14 cellular contexts compared by ENCODE assay signal in genomic region chr6:155523821-155524238, GRCh38.
DNase-seq lines count a peak whose midpoint lies in the region; FAIRE-seq and TF ChIP-seq lines count a peak whose summit lies in the region.
"Had no signal": no experiment of that assay in that cellular context is flagged by ENCODE, and none has a peak within 500 bp of the region (broad histone marks: within the 10 kb centered on the region; RNA-seq: fewer than 3 reads in every experiment).

No MANE protein-coding gene starts in this region.

- no peak for TF ChIP-seq CTCF in brain microvascular endothelial cell (IDR thresholded peaks at IDR 0.05; ENCODE audit: low read depth, low read length, missing control alignments)
- no peak for TF ChIP-seq CTCF in osteoblast (IDR thresholded peaks at IDR 0.05; ENCODE audit: extremely low read depth, low read depth, low read length)

- no peak overlapping the region for H3K4me3 ChIP-seq in brain microvascular endothelial cell (ENCODE audit: low read depth, low read length)
- no peak overlapping the region for H3K4me3 ChIP-seq in osteoblast (ENCODE audit: insufficient read depth, low read length)
- H3K4me3 ChIP-seq: cardiac muscle cell had no signal

- H3K4me2 ChIP-seq in osteoblast (ENCODE audit: insufficient read depth, low read length), result peak overlapping the region; percentile 9

- no peak overlapping the region for H3K4me3 Mint-ChIP-seq in activated T-cell treated with anti-CD3 and anti-CD28 coated beads, Interleukin-2, amount 50 U/mL, for 24 hours
- H3K4me3 Mint-ChIP-seq: B cell, mesothelial cell of epicardium had no signal

- H3K27me3 ChIP-seq in brain microvascular endothelial cell (replicated peaks) (no peaks in the 10 kb centered on the region), osteoblast (ENCODE audit: insufficient read depth, low read length) (no peaks in the 10 kb centered on the region)
- H3K27me3 ChIP-seq: cardiac muscle cell had no signal

- peak; percentile 44 for DNase-seq in activated T-cell treated with anti-CD3 and anti-CD28 coated beads, Interleukin-2, amount 50 U/mL, for 24 hours
- no peak for DNase-seq in activated T-cell treated with anti-CD3 and anti-CD28 coated beads, Interleukin-2, amount 50 U/mL, for 48 hours
- DNase-seq in NCI-H345 (lab: John Stamatoyannopoulos, UW) (peak; percentile 87), brain microvascular endothelial cell (no peak), osteoblast (ENCODE audit: insufficient read length, low spot score, missing footprints) (peak; percentile 60), H4 (ENCODE audit: low spot score) (no peak), GM19239 (ENCODE audit: insufficient read length, low spot score) (no peak)
- no peak for DNase-seq in effector CD4-positive, alpha-beta T cell
- DNase-seq: NCI-H510A, SHP77 treated with DMSO at 0.1 percent for 48 hours had no signal

- in situ Hi-C loops in brain microvascular endothelial cell (cut with HindIII; ENCODE audit: low pct_ligation_motif_present, low sequenced_read_pairs), result no loop called here

- peak overlapping the region; percentile 56 for H3K27ac ChIP-seq in brain microvascular endothelial cell
- H3K27ac ChIP-seq in osteoblast (ENCODE audit: low read depth, low read length), result peak overlapping the region; percentile 50
- H3K27ac ChIP-seq: cardiac muscle cell had no signal

- no peaks in the 10 kb centered on the region for H3K9me3 ChIP-seq in osteoblast (ENCODE audit: low read depth, low read length)

- H3K36me3 ChIP-seq in brain microvascular endothelial cell (replicated peaks), result no peaks in the 10 kb centered on the region
- no peaks in the 10 kb centered on the region for H3K36me3 ChIP-seq in osteoblast (ENCODE audit: insufficient read depth, low read length)
- H3K36me3 ChIP-seq: cardiac muscle cell had no signal

- no peak for FAIRE-seq in GM19239 (lab: Jason Lieb, UNC)

- peak overlapping the region; percentile 6 for H2AFZ ChIP-seq in osteoblast (ENCODE audit: low read length)

- no peaks in the 10 kb centered on the region for H3K79me2 ChIP-seq in osteoblast (ENCODE audit: insufficient read depth, low read length)

- no peaks in the 10 kb centered on the region for H4K20me1 ChIP-seq in osteoblast (ENCODE audit: insufficient read depth, low read length)

- no peaks in the 10 kb centered on the region for H3K9me3 Mint-ChIP-seq in activated T-cell treated with anti-CD3 and anti-CD28 coated beads, Interleukin-2, amount 50 U/mL, for 24 hours
- H3K9me3 Mint-ChIP-seq: mesothelial cell of epicardium had no signal

- peaks cover 22% of the 10 kb centered on the region for H3K4me1 Mint-ChIP-seq in activated T-cell treated with anti-CD3 and anti-CD28 coated beads, Interleukin-2, amount 50 U/mL, for 24 hours (ENCODE audit: low read depth)

- no peaks in the 10 kb centered on the region for H3K27me3 Mint-ChIP-seq in activated T-cell treated with anti-CD3 and anti-CD28 coated beads, Interleukin-2, amount 50 U/mL, for 24 hours
- H3K27me3 Mint-ChIP-seq: B cell, progenitor cell of endocrine pancreas had no signal

- H3K4me1 ChIP-seq in osteoblast (ENCODE audit: insufficient read depth, low read length), result peaks cover 15% of the 10 kb centered on the region

- no peaks in the 10 kb centered on the region for H3K36me3 Mint-ChIP-seq in activated T-cell treated with anti-CD3 and anti-CD28 coated beads, Interleukin-2, amount 50 U/mL, for 24 hours (ENCODE audit: low read depth)
- H3K36me3 Mint-ChIP-seq: mesothelial cell of epicardium had no signal

- peak overlapping the region; percentile 89 for H3K27ac Mint-ChIP-seq in activated T-cell treated with anti-CD3 and anti-CD28 coated beads, Interleukin-2, amount 50 U/mL, for 24 hours
- H3K27ac Mint-ChIP-seq: B cell, mesothelial cell of epicardium, progenitor cell of endocrine pancreas had no signal

Comparison
In these comparisons a context has a peak if more than half of its experiments do, and no peak if none do; other contexts are left out.
1. DNase-seq: peak in activated T-cell treated with anti-CD3 and anti-CD28 coated beads, Interleukin-2, amount 50 U/mL, for 24 hours (single experiment), NCI-H345 (single experiment) and osteoblast (single experiment); none in activated T-cell treated with anti-CD3 and anti-CD28 coated beads, Interleukin-2, amount 50 U/mL, for 48 hours (0 of 2), brain microvascular endothelial cell (single experiment), effector CD4-positive, alpha-beta T cell (single experiment), H4 (single experiment) and GM19239 (single experiment).